ENCODE assay signal across 12 cellular contexts in the genomic region with DNA sequence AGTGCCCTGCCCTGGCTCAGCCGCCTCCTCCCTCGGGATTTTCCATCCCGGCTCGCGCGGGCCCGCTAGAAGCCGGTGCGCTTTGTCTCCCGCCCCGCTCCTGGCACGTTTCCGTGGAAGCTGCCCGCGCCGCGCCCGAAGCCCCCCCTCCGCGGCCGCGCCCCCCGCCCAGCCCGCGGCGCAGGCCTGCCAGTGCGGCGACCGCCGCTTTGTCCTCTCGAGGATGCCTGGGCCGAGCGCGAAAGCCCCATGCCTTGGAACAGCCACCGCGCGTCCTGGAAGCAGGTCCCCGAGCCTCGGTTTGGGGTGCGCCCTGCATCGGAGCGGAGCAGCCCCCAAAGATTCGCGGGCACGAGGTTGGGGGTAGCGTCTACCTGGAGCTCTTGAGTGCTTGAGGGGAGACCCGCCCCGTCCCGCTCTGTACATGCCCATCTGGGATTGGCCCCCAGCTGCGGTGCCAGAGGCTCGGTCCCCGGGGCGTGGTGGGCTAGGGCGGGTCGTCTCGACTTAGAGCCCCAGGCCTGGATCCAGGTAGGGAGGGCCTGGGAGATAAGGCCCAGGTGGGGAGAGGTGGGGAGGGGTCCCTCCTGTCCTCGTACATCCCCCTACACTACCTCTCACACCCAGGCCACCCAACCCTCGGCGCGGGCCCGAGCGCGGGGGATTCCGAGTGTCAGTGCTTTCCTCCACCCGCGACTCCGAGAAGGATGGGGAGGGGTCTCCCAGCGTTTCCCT. TPM values are rescaled to one million over a fixed set of nuclear protein-coding genes. Genes with fewer than 3 reads are reported as not detected.
DNase-seq lines count a peak whose midpoint lies in the region; ATAC-seq, FAIRE-seq and TF ChIP-seq lines count a peak whose summit lies in the region.
"Had no signal": no experiment of that assay in that cellular context is flagged by ENCODE, and none has a peak within 500 bp of the region (broad histone marks: within the 10 kb centered on the region; RNA-seq: fewer than 3 reads in every experiment).

No MANE protein-coding gene starts in this region.

- H3K27me3 ChIP-seq in DND-41 (ENCODE audit: insufficient read depth, low read length, poor library complexity) (no peaks in the 10 kb centered on the region), WERI-Rb-1 (ENCODE audit: insufficient read depth, low read depth, severe bottlenecking) (peaks cover 11% of the 10 kb centered on the region), lower lobe of right lung (ENCODE audit: low read depth) (peaks cover 23% of the 10 kb centered on the region), osteoblast (ENCODE audit: insufficient read depth, low read length) (peaks cover 27% of the 10 kb centered on the region)
- H3K27me3 ChIP-seq: pancreas, thyroid gland had no signal

- no peak overlapping the region for H3K27ac Mint-ChIP-seq in activated CD4-positive, alpha-beta memory T cell treated with anti-CD3 and anti-CD28 coated beads for 36 hours

- no peaks in the 10 kb centered on the region for H3K36me3 Mint-ChIP-seq in activated CD4-positive, alpha-beta memory T cell treated with anti-CD3 and anti-CD28 coated beads for 36 hours

- TF ChIP-seq CTCF in A549 (IDR thresholded peaks at IDR 0.05) (no peak), DND-41 (IDR thresholded peaks at IDR 0.05; ENCODE audit: borderline replicate concordance, extremely low read depth, low read length, poor library complexity, severe bottlenecking) (no peak), WERI-Rb-1 (IDR thresholded peaks at IDR 0.05; ENCODE audit: low read depth, low read length) (no peak), lower lobe of right lung (IDR thresholded peaks at IDR 0.05) (no peak), osteoblast (IDR thresholded peaks at IDR 0.05; ENCODE audit: extremely low read depth, low read depth, low read length) (no peak)

- DNase-seq in A549 (ENCODE audit: low read depth in 1 of 2, low spot score in 1 of 2) (no peak), DND-41 (no peak), WERI-Rb-1 (peak; percentile 15), lower lobe of right lung (no peak), 8988T (no peak), osteoblast (ENCODE audit: insufficient read length, low spot score, missing footprints) (no peak), ecto neural progenitor cell (ENCODE audit: low spot score) (no peak)
- DNase-seq in activated CD4-positive, alpha-beta memory T cell treated with anti-CD3 and anti-CD28 coated beads for 36 hours: no peak
- DNase-seq: activated CD8-positive, alpha-beta memory T cell treated with anti-CD3 and anti-CD28 coated beads, Interleukin-2, amount 50 U/mL, for 48 hours; thyroid gland had no signal

- no peak for TF ChIP-seq RAD21 in A549 (conservative IDR thresholded peaks at IDR 0.05 in 1 of 2, IDR thresholded peaks at IDR 0.05 in 1 of 2)

- no peak overlapping the region for H3K9ac ChIP-seq in DND-41 (ENCODE audit: low read depth, low read length)

- H3K4me3 Mint-ChIP-seq in activated CD4-positive, alpha-beta memory T cell treated with anti-CD3 and anti-CD28 coated beads for 36 hours: no peak overlapping the region

- H3K36me3 ChIP-seq in DND-41 (ENCODE audit: insufficient read depth, low read length) (no peaks in the 10 kb centered on the region), WERI-Rb-1 (no peaks in the 10 kb centered on the region), lower lobe of right lung (no peaks in the 10 kb centered on the region), osteoblast (ENCODE audit: insufficient read depth, low read length) (no peaks in the 10 kb centered on the region)
- H3K36me3 ChIP-seq: pancreas, thyroid gland had no signal

- ATAC-seq in A549 (no peak), DND-41 (ENCODE audit: insufficient read depth, low read depth) (no peak), lower lobe of right lung (no peak)

- peaks cover 23% of the 10 kb centered on the region for H3K27me3 Mint-ChIP-seq in activated CD4-positive, alpha-beta memory T cell treated with anti-CD3 and anti-CD28 coated beads for 36 hours

- H4K20me1 ChIP-seq in DND-41 (ENCODE audit: insufficient read depth, low read length) (peaks cover 7% of the 10 kb centered on the region), osteoblast (ENCODE audit: insufficient read depth, low read length) (peaks cover 2% of the 10 kb centered on the region)

- CTCF ChIA-PET in A549 (lab: Yijun Ruan, JAX): interaction anchor here (0.9 to 3.4 kb wide), 3 partner anchors 12 to 74 kb away, joined by 3 to 12 read pairs (median 4); no protein-coding TSS in a partner anchor
- CTCF ChIA-PET in activated CD4-positive, alpha-beta memory T cell treated with anti-CD3 and anti-CD28 coated beads for 36 hours (lab: Charles Lee): interaction anchor here (1.5 kb wide), 1 partner anchor 50 kb away, joined by 3 read pairs; no protein-coding TSS in a partner anchor

- no peaks in the 10 kb centered on the region for H3K9me3 Mint-ChIP-seq in activated CD4-positive, alpha-beta memory T cell treated with anti-CD3 and anti-CD28 coated beads for 36 hours

- FAIRE-seq in A549 (lab: Jason Lieb, UNC): no peak
- FAIRE-seq: pancreas, TTC549 had no signal

- WGBS in A549 (ENCODE audit: missing lambda C conversion rate): 45% methylated on average over 26 of the region's 68 CpGs

- no peak for TF ChIP-seq EP300 in A549 (IDR thresholded peaks at IDR 0.05)

- H3K9me3 ChIP-seq in A549: no peaks in the 10 kb centered on the region
- no peaks in the 10 kb centered on the region for H3K9me3 ChIP-seq in DND-41 (ENCODE audit: insufficient read depth, low read length, severe bottlenecking)
- H3K9me3 ChIP-seq in WERI-Rb-1 (ENCODE audit: severe bottlenecking): no peaks in the 10 kb centered on the region
- no peaks in the 10 kb centered on the region for H3K9me3 ChIP-seq in lower lobe of right lung
- H3K9me3 ChIP-seq in osteoblast (ENCODE audit: low read depth, low read length): no peaks in the 10 kb centered on the region
- H3K9me3 ChIP-seq: pancreas, thyroid gland had no signal

- H3K79me2 ChIP-seq in DND-41 (ENCODE audit: insufficient read depth, low read length) (no peaks in the 10 kb centered on the region), osteoblast (ENCODE audit: insufficient read depth, low read length) (no peaks in the 10 kb centered on the region)

- TF ChIP-seq POLR2A in A549 (IDR thresholded peaks at IDR 0.05; ENCODE audit: low read length): no peak

- H2AFZ ChIP-seq in DND-41 (ENCODE audit: low read depth, low read length): no peak overlapping the region
- no peak overlapping the region for H2AFZ ChIP-seq in osteoblast (ENCODE audit: low read length)

- peaks cover 20% of the 10 kb centered on the region for H3K4me1 ChIP-seq in A549
- peaks cover 17% of the 10 kb centered on the region for H3K4me1 ChIP-seq in DND-41 (ENCODE audit: insufficient read depth, low read length)
- peaks cover 11% of the 10 kb centered on the region for H3K4me1 ChIP-seq in lower lobe of right lung
- H3K4me1 ChIP-seq in osteoblast (ENCODE audit: insufficient read depth, low read length): peaks cover 24% of the 10 kb centered on the region

- H3K4me1 Mint-ChIP-seq in activated CD4-positive, alpha-beta memory T cell treated with anti-CD3 and anti-CD28 coated beads for 36 hours (ENCODE audit: low read depth): peaks cover 20% of the 10 kb centered on the region

- peak overlapping the region; percentile 85; the same call in 2 of the 3 replicates for H3K4me2 ChIP-seq in A549
- H3K4me2 ChIP-seq in DND-41 (ENCODE audit: insufficient read depth, low read length): peak overlapping the region; percentile 63; the same call in 1 of the 2 replicates
- H3K4me2 ChIP-seq in osteoblast (ENCODE audit: insufficient read depth, low read length): no peak overlapping the region

- H3K27ac ChIP-seq in A549: no peak overlapping the region
- H3K27ac ChIP-seq in DND-41 (ENCODE audit: low read length): no peak overlapping the region
- no peak overlapping the region for H3K27ac ChIP-seq in WERI-Rb-1
- no peak overlapping the region for H3K27ac ChIP-seq in lower lobe of right lung
- no peak overlapping the region for H3K27ac ChIP-seq in osteoblast (ENCODE audit: low read depth, low read length)
- H3K27ac ChIP-seq: pancreas, thyroid gland had no signal

- H3K4me3 ChIP-seq in A549 (no peak overlapping the region), DND-41 (ENCODE audit: low read depth in 1 of 2, low read length in 2 of 2) (no peak overlapping the region), WERI-Rb-1 (ENCODE audit: low read depth, low read length) (peak overlapping the region; percentile 63), lower lobe of right lung (peak overlapping the region; percentile 68), osteoblast (ENCODE audit: insufficient read depth, low read length) (no peak overlapping the region)

- intact Hi-C loops in lower lobe of right lung (cut with DNase I): no loop called here
- intact Hi-C loops in activated CD4-positive, alpha-beta memory T cell treated with anti-CD3 and anti-CD28 coated beads for 36 hours (cut with micrococcal nuclease): loop anchor here (5.0 to 10.0 kb wide), 2 partner anchors 45 to 182 kb away; a partner anchor contains a TSS

- POLR2A ChIA-PET in A549 (lab: Yijun Ruan, JAX): no interaction called here
- POLR2A ChIA-PET in activated CD4-positive, alpha-beta memory T cell treated with anti-CD3 and anti-CD28 coated beads for 36 hours (lab: Charles Lee): no interaction called here

TF ChIP-seq in A549, 52 proteins besides CTCF, POLR2A, EP300 and RAD21 (continues in another document):
- no peak for TF ChIP-seq SMC3 (IDR thresholded peaks at IDR 0.05)
- TF ChIP-seq RFX5 (IDR thresholded peaks at IDR 0.05): no peak
- no peak for TF ChIP-seq RARB (CRISPR knock-in tag; IDR thresholded peaks at IDR 0.05)
- TF ChIP-seq, protein P1, sequence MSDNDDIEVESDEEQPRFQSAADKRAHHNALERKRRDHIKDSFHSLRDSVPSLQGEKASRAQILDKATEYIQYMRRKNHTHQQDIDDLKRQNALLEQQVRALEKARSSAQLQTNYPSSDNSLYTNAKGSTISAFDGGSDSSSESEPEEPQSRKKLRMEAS (IDR thresholded peaks at IDR 0.05): no peak
- TF ChIP-seq, protein P2, sequence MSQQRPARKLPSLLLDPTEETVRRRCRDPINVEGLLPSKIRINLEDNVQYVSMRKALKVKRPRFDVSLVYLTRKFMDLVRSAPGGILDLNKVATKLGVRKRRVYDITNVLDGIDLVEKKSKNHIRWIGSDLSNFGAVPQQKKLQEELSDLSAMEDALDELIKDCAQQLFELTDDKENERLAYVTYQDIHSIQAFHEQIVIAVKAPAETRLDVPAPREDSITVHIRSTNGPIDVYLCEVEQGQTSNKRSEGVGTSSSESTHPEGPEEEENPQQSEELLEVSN (IDR thresholded peaks at IDR 0.05; ENCODE audit: borderline replicate concordance, low read depth): no peak
- no peak for TF ChIP-seq JUNB (IDR thresholded peaks at IDR 0.05)

RNA-seq across cellular contexts. Expression of a gene that starts 1.2 kb away (rescaled TPM):
- 0.04 and 0.07 TPM in 2 replicates for polyA plus RNA-seq in A549 (2011; rRNA removed)
- polyA plus RNA-seq in A549 (2012; cell fraction: cytosol; rRNA removed): 0.13 and 0.17 TPM in 2 replicates
- polyA plus RNA-seq in A549 (2012; cell fraction: nucleus; rRNA removed): 0.36 and 0.41 TPM in 2 replicates
- polyA plus RNA-seq in A549 (2017; fragmentation: RNase III; extraction: RNeasy Plus Mini Kit Qiagen cat#74134 plus additional on column Dnase treatment): 0.12 to 0.24 TPM (median 0.13 TPM) in 3 replicates
- polyA minus RNA-seq in A549 (2011; rRNA and poly(A)+ RNA removed): 0.19 TPM in 1 of 2 replicates, not detected in the other
- total RNA-seq in lower lobe of right lung: 3.6 TPM
- 0.72 TPM in 1 of 2 replicates, not detected in the other for total RNA-seq in osteoblast
- total RNA-seq in activated CD4-positive, alpha-beta memory T cell treated with anti-CD3 and anti-CD28 coated beads for 36 hours: under 1 TPM; 0.07 to 0.12 TPM

Comparison
In these comparisons a context has a peak if more than half of its experiments do, and no peak if none do; other contexts are left out.
1. H3K4me3 ChIP-seq: peak in WERI-Rb-1 (single experiment) and lower lobe of right lung (single experiment); none in A549 (single experiment), DND-41 (0 of 2) and osteoblast (single experiment).